11 cellular contexts compared by ENCODE assay signal in the genomic region with DNA sequence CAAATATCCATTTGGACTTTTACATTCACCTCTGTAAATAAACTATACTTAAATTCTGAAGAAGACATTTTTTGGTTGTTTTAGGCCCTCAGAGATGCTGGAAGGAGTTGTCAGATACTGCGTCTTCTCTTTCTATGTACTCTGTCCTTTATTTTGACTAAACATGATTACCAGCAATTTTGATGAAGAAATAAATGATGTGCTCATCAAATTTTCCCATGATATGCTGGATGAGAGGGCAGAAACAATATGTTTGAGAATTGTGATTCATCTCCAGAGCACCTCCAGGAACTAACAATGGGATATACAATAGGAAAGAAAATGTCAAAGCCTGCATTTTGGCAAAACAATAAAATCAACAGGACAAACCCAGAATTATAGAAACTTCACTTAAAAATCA.
"Had no signal": no experiment of that assay in that cellular context is flagged by ENCODE, and none has a peak within 500 bp of the region (broad histone marks: within the 10 kb centered on the region; RNA-seq: fewer than 3 reads in every experiment).

No MANE protein-coding gene starts in this region.

- H3K4me3 ChIP-seq: GM23248, GM23338, HAP-1 had no signal

- H2AFZ ChIP-seq: GM23248, GM23338 had no signal

- H3K4me2 ChIP-seq: GM23338 had no signal

- H3K9me3 ChIP-seq: HAP-1 had no signal

- H3K27ac ChIP-seq: GM23248 had no signal

- H3K4me1 ChIP-seq: HAP-1 had no signal

- DNase-seq: GM23248, GOT3, H7, H9, HCEC 1CT, HFFc6 had no signal

- FAIRE-seq: H1, H54 had no signal

- ATAC-seq: GM23338, HCT116 had no signal

- H3K9ac ChIP-seq: GM23248 had no signal

- H3K36me3 ChIP-seq: HAP-1 had no signal
